32 cellular contexts compared by ENCODE assay signal in the genomic region with DNA sequence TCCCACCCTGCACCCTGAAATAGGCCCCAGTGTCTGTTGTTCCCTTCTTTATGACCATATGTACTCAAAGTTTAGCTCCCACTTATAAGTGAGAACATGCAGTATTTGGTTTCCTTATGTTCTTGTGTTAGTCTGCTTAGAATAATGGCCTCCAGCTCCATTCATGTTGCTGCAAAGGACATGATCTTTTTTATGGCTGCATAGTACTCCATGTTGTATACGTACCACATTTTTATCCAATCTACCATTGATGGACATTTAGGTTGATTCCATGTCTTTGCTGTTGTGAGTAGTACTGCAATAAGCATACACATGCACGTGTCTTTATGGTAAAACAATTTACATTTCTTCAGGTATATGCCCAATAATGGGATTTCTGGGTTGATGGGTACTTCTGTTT. TPM values are rescaled to one million over a fixed set of nuclear protein-coding genes. Genes with fewer than 3 reads are reported as not detected.
"Had no signal": no experiment of that assay in that cellular context is flagged by ENCODE, and none has a peak within 500 bp of the region (broad histone marks: within the 10 kb centered on the region; RNA-seq: fewer than 3 reads in every experiment).

No MANE protein-coding gene starts in this region.

- H3K27ac Mint-ChIP-seq: dendritic cell treated with granulocyte-macrophage colony-stimulating factor and Interleukin-4, amounts not matched to agents 40 ng/mL and 50 ng/mL, for 4 days; effector memory CD8-positive, alpha-beta T cell; endodermal cell; mesothelial cell of epicardium; naive B cell had no signal

- ATAC-seq: effector memory CD8-positive, alpha-beta T cell; esophagus mucosa; gastrocnemius medialis; heart right ventricle; left cardiac atrium; left lung; left ventricle myocardium superior; lower lobe of right lung; mucosa of descending colon had no signal

- H3K36me3 Mint-ChIP-seq: mesothelial cell of epicardium had no signal

- H3K4me3 Mint-ChIP-seq: dendritic cell treated with granulocyte-macrophage colony-stimulating factor and Interleukin-4, amounts not matched to agents 40 ng/mL and 50 ng/mL, for 4 days; effector memory CD8-positive, alpha-beta T cell; endodermal cell; mesothelial cell of epicardium; naive B cell had no signal

- H3K9me3 Mint-ChIP-seq: dendritic cell treated with granulocyte-macrophage colony-stimulating factor and Interleukin-4, amounts not matched to agents 40 ng/mL and 50 ng/mL, for 4 days; effector memory CD8-positive, alpha-beta T cell; endodermal cell; mesothelial cell of epicardium had no signal

- H3K4me3 ChIP-seq: colonic mucosa, esophagus squamous epithelium, gastrocnemius medialis, heart right ventricle, left lung, lower lobe of right lung, mucosa of descending colon had no signal

- H3K4me1 ChIP-seq: colonic mucosa, esophagus squamous epithelium, gastrocnemius medialis, heart right ventricle, left lung, lower lobe of right lung had no signal

- H3K9me3 ChIP-seq: colonic mucosa, esophagus squamous epithelium, gastrocnemius medialis, left lung, lower lobe of right lung, mucosa of descending colon had no signal

- H3K27me3 Mint-ChIP-seq: dendritic cell treated with granulocyte-macrophage colony-stimulating factor and Interleukin-4, amounts not matched to agents 40 ng/mL and 50 ng/mL, for 4 days; effector memory CD8-positive, alpha-beta T cell; naive B cell had no signal

- H3K27me3 ChIP-seq: colonic mucosa, esophagus squamous epithelium, gastrocnemius medialis, heart right ventricle, left lung had no signal

- H3K4me1 Mint-ChIP-seq: endodermal cell, naive B cell had no signal

- H3K27ac ChIP-seq: colonic mucosa, epithelial cell of prostate, esophagus squamous epithelium, gastrocnemius medialis, heart right ventricle, left lung, lower lobe of right lung had no signal

- DNase-seq: colonic mucosa; cortex of kidney; effector CD8-positive, alpha-beta T cell; effector memory CD8-positive, alpha-beta T cell; endodermal cell; erythroblast; esophagus squamous epithelium; foreskin melanocyte; gastrocnemius medialis; glutamatergic neuron; head of caudate nucleus; heart right ventricle; hippocampal formation; left cardiac atrium; left lung; left ventricle myocardium superior; lower lobe of right lung; mesenchymal stem cell; mucosa of descending colon; naive B cell had no signal

- FAIRE-seq: endometrium, islet of Langerhans, keratinocyte had no signal

- H3K36me3 ChIP-seq: colonic mucosa, esophagus squamous epithelium, gastrocnemius medialis, left lung, lower lobe of right lung had no signal

RNA-seq across cellular contexts. Expression of gene ANGPTL5, which starts 59.4 kb away (rescaled TPM):
- total RNA-seq: colonic mucosa, dermis microvascular lymphatic vessel endothelial cell, endodermal cell, esophagus mucosa, glomerular endothelial cell, kidney epithelial cell, lung microvascular endothelial cell, mesothelial cell of epicardium, myocyte had no signal
